1 cellular context compared by ENCODE assay signal in the genomic region with DNA sequence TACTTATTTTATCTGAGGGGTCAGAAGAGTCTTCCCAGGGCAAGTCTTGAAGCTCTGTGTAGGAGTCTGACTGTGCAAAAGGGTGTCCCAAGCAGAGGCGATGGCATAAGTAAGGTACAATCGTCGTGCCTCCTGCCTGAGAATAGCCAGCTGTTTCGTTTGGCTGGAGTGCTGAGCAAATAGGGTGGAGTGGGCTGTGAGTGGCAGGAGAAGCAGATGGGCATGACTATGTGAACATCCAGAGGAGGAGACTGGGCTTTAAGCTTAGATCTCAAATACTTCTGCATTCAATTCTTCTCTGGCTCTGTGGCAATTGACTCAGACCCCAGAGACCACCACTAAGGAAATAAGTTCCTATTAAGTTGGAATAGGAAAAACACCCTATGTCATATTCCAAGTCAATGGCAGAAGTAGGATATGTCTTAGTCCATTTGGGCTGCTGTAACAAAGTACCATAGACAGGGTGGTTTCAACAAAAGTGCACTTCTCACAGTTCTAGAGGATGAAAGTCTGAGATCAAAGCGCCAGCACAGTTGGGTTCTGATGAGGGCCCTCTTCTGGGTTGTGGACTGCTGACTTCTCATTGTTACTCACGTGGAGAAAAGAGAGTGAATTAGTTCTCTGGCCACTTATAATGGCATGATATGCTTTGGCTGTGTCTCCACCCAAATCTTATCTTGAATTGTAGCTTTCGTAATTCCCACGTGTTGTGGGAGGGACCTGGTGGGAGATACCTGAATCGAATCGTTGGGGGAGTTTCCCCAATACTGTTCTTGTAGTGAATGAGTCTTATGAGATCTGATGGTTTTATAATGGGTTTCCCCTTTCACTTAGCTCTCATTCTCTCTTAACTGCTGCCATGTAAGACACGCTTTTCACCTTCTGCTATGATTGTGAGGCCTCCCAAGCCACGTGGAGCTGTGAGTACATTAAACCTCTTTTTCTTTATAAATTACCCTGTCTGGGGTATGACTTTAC.
TF ChIP-seq lines count a peak whose summit lies in the region.

No MANE protein-coding gene starts in this region.

TF ChIP-seq in GM23338, 12 proteins besides CTCF, POLR2A, EP300 and RAD21 (continued from another document):
- TF ChIP-seq, protein P1, sequence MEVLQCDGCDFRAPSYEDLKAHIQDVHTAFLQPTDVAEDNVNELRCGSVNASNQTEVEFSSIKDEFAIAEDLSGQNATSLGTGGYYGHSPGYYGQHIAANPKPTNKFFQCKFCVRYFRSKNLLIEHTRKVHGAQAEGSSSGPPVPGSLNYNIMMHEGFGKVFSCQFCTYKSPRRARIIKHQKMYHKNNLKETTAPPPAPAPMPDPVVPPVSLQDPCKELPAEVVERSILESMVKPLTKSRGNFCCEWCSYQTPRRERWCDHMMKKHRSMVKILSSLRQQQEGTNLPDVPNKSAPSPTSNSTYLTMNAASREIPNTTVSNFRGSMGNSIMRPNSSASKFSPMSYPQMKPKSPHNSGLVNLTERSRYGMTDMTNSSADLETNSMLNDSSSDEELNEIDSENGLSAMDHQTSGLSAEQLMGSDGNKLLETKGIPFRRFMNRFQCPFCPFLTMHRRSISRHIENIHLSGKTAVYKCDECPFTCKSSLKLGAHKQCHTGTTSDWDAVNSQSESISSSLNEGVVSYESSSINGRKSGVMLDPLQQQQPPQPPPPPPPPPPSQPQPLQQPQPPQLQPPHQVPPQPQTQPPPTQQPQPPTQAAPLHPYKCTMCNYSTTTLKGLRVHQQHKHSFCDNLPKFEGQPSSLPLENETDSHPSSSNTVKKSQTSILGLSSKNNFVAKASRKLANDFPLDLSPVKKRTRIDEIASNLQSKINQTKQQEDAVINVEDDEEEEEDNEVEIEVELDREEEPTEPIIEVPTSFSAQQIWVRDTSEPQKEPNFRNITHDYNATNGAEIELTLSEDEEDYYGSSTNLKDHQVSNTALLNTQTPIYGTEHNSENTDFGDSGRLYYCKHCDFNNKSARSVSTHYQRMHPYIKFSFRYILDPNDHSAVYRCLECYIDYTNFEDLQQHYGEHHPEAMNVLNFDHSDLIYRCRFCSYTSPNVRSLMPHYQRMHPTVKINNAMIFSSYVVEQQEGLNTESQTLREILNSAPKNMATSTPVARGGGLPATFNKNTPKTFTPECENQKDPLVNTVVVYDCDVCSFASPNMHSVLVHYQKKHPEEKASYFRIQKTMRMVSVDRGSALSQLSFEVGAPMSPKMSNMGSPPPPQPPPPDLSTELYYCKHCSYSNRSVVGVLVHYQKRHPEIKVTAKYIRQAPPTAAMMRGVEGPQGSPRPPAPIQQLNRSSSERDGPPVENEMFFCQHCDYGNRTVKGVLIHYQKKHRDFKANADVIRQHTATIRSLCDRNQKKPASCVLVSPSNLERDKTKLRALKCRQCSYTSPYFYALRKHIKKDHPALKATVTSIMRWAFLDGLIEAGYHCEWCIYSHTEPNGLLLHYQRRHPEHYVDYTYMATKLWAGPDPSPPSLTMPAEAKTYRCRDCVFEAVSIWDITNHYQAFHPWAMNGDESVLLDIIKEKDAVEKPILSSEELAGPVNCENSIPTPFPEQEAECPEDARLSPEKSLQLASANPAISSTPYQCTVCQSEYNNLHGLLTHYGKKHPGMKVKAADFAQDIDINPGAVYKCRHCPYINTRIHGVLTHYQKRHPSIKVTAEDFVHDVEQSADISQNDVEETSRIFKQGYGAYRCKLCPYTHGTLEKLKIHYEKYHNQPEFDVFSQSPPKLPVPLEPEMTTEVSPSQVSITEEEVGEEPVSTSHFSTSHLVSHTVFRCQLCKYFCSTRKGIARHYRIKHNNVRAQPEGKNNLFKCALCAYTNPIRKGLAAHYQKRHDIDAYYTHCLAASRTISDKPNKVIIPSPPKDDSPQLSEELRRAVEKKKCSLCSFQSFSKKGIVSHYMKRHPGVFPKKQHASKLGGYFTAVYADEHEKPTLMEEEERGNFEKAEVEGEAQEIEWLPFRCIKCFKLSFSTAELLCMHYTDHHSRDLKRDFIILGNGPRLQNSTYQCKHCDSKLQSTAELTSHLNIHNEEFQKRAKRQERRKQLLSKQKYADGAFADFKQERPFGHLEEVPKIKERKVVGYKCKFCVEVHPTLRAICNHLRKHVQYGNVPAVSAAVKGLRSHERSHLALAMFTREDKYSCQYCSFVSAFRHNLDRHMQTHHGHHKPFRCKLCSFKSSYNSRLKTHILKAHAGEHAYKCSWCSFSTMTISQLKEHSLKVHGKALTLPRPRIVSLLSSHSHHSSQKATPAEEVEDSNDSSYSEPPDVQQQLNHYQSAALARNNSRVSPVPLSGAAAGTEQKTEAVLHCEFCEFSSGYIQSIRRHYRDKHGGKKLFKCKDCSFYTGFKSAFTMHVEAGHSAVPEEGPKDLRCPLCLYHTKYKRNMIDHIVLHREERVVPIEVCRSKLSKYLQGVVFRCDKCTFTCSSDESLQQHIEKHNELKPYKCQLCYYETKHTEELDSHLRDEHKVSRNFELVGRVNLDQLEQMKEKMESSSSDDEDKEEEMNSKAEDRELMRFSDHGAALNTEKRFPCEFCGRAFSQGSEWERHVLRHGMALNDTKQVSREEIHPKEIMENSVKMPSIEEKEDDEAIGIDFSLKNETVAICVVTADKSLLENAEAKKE (CRISPR knock-in tag; IDR thresholded peaks at IDR 0.05) = no peak
- no peak for TF ChIP-seq POLR2AphosphoS5 (IDR thresholded peaks at IDR 0.05; ENCODE audit: low read depth)
- no peak for TF ChIP-seq ZNF114 (CRISPR knock-in tag; IDR thresholded peaks at IDR 0.05)
- TF ChIP-seq ZNF331 (CRISPR knock-in tag; IDR thresholded peaks at IDR 0.05; ENCODE audit: low read depth) = no peak
- TF ChIP-seq CREB1 (CRISPR knock-in tag; IDR thresholded peaks at IDR 0.05; ENCODE audit: low read depth) = no peak
- TF ChIP-seq STAT1 (IDR thresholded peaks at IDR 0.05; ENCODE audit: unreplicated experiment) = no peak
- TF ChIP-seq, protein P2, sequence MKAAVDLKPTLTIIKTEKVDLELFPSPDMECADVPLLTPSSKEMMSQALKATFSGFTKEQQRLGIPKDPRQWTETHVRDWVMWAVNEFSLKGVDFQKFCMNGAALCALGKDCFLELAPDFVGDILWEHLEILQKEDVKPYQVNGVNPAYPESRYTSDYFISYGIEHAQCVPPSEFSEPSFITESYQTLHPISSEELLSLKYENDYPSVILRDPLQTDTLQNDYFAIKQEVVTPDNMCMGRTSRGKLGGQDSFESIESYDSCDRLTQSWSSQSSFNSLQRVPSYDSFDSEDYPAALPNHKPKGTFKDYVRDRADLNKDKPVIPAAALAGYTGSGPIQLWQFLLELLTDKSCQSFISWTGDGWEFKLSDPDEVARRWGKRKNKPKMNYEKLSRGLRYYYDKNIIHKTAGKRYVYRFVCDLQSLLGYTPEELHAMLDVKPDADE (IDR thresholded peaks at IDR 0.05) = no peak
